In genomic region chr7:20395494-20395893, GRCh38 we compare ENCODE assay signal across 18 cellular contexts.
DNase-seq lines count a peak whose midpoint lies in the region; ATAC-seq and TF ChIP-seq lines count a peak whose summit lies in the region.
"Had no signal": no experiment of that assay in that cellular context is flagged by ENCODE, and none has a peak within 500 bp of the region (broad histone marks: within the 10 kb centered on the region; RNA-seq: fewer than 3 reads in every experiment).

No MANE protein-coding gene starts in this region.

- H3K4me3 ChIP-seq in prostate gland: no peak overlapping the region
- H3K4me3 ChIP-seq: SJSA1, thoracic aorta had no signal

- intact Hi-C loops in prostate gland (cut with DNase I): no loop called here

- H3K4me3 Mint-ChIP-seq in memory B cell: no peak overlapping the region
- H3K4me3 Mint-ChIP-seq: activated CD8-positive, alpha-beta memory T cell treated with anti-CD3 and anti-CD28 coated beads, Interleukin-2, amount 10 ng/mL, durations not matched to agents 7 days and 5 days; CD14-positive monocyte; central memory CD8-positive, alpha-beta T cell; nephron had no signal

- no peaks in the 10 kb centered on the region for H3K9me3 Mint-ChIP-seq in memory B cell
- H3K9me3 Mint-ChIP-seq: nephron had no signal

- H3K27me3 Mint-ChIP-seq in memory B cell: peaks cover 4% of the 10 kb centered on the region
- H3K27me3 Mint-ChIP-seq: activated CD8-positive, alpha-beta memory T cell treated with anti-CD3 and anti-CD28 coated beads, Interleukin-2, amount 10 ng/mL, durations not matched to agents 7 days and 5 days; central memory CD8-positive, alpha-beta T cell had no signal

- no peaks in the 10 kb centered on the region for H3K36me3 ChIP-seq in prostate gland
- H3K36me3 ChIP-seq: SJSA1, thoracic aorta had no signal

- WGBS in prostate gland: 74% methylated on average over 2 of the region's 2 CpGs

- no peak for DNase-seq in memory B cell (ENCODE audit: low spot score in 2 of 2)
- no peak for DNase-seq in T-helper 1 cell
- DNase-seq in COR-L47 (lab: John Stamatoyannopoulos, UW): no peak
- DNase-seq in stimulated activated CD4-positive, alpha-beta T cell treated with anti-CD3 and anti-CD28 coated beads, Interleukin-15, amount 100 ng/mL, for 24 hours: no peak
- DNase-seq in prostate gland (ENCODE audit: low spot score): no peak
- DNase-seq: activated CD8-positive, alpha-beta memory T cell treated with anti-CD3 and anti-CD28 coated beads, Interleukin-2, amount 10 ng/mL, durations not matched to agents 7 days and 5 days; activated naive CD4-positive, alpha-beta T cell treated with anti-CD3 and anti-CD28 coated beads, Interleukin-2, amount 50 U/mL, for 16 hours; GF-D8; head of caudate nucleus; NCI-H1694 had no signal

- H3K4me1 ChIP-seq in prostate gland (replicated peaks): no peaks in the 10 kb centered on the region
- H3K4me1 ChIP-seq: SJSA1 had no signal

- TF ChIP-seq CTCF in prostate gland (IDR thresholded peaks at IDR 0.05): no peak

- H3K27ac Mint-ChIP-seq in memory B cell: no peak overlapping the region
- H3K27ac Mint-ChIP-seq: activated CD8-positive, alpha-beta memory T cell treated with anti-CD3 and anti-CD28 coated beads, Interleukin-2, amount 10 ng/mL, durations not matched to agents 7 days and 5 days; nephron had no signal

- no peaks in the 10 kb centered on the region for H3K9me3 ChIP-seq in prostate gland
- H3K9me3 ChIP-seq: SJSA1, thoracic aorta had no signal

- H3K27ac ChIP-seq in prostate gland: no peak overlapping the region
- H3K27ac ChIP-seq: SJSA1, thoracic aorta had no signal

- ATAC-seq in GM19351 (IDR thresholded peaks at IDR 0.05; ENCODE audit: unreplicated experiment) (peak; percentile 78), HG02610 (IDR thresholded peaks at IDR 0.05; ENCODE audit: unreplicated experiment) (peak; percentile 91), HG03196 (IDR thresholded peaks at IDR 0.05; ENCODE audit: unreplicated experiment) (peak; percentile 65), memory B cell (ENCODE audit: low read depth) (peak; percentile 17)
- ATAC-seq: activated CD8-positive, alpha-beta memory T cell treated with anti-CD3 and anti-CD28 coated beads, Interleukin-2, amount 10 ng/mL, durations not matched to agents 7 days and 5 days had no signal

- H3K27me3 ChIP-seq in prostate gland (replicated peaks; ENCODE audit: insufficient read depth): no peaks in the 10 kb centered on the region
- H3K27me3 ChIP-seq: SJSA1 had no signal

- H3K36me3 Mint-ChIP-seq in memory B cell: no peaks in the 10 kb centered on the region
- H3K36me3 Mint-ChIP-seq: activated CD8-positive, alpha-beta memory T cell treated with anti-CD3 and anti-CD28 coated beads, Interleukin-2, amount 10 ng/mL, durations not matched to agents 7 days and 5 days; CD14-positive monocyte had no signal

- H3K4me1 Mint-ChIP-seq in memory B cell: peaks cover 2% of the 10 kb centered on the region
- H3K4me1 Mint-ChIP-seq: activated CD8-positive, alpha-beta memory T cell treated with anti-CD3 and anti-CD28 coated beads, Interleukin-2, amount 10 ng/mL, durations not matched to agents 7 days and 5 days; central memory CD8-positive, alpha-beta T cell; nephron had no signal

- TF ChIP-seq POLR2A in prostate gland (IDR thresholded peaks at IDR 0.05): no peak

Comparison
In these comparisons a context has a peak if more than half of its experiments do, and no peak if none do; other contexts are left out.
1. ATAC-seq: peak in every context shown above with its lines; median percentile 91 in HG02610; 78 in GM19351; 65 in HG03196; 17 in memory B cell.